ENCODE assay signal across 10 cellular contexts in genomic region chr6:46128476-46128875, GRCh38. TPM values are rescaled to one million over a fixed set of nuclear protein-coding genes. Genes with fewer than 3 reads are reported as not detected.
DNase-seq lines count a peak whose midpoint lies in the region; ATAC-seq and TF ChIP-seq lines count a peak whose summit lies in the region.
"Had no signal": no experiment of that assay in that cellular context is flagged by ENCODE, and none has a peak within 500 bp of the region (broad histone marks: within the 10 kb centered on the region; RNA-seq: fewer than 3 reads in every experiment).

No MANE protein-coding gene starts in this region.

- H3K27ac ChIP-seq in CD4-positive, alpha-beta T cell (ENCODE audit: low read depth, low read length), result no peak overlapping the region

- H3K36me3 Mint-ChIP-seq in CD4-positive, alpha-beta T cell (ENCODE audit: low read depth), result peaks cover 8% of the 10 kb centered on the region
- no peaks in the 10 kb centered on the region for H3K36me3 Mint-ChIP-seq in brain

- CTCF ChIA-PET in CD4-positive, alpha-beta T cell (lab: Charles Lee), result interaction anchor here (1.0 to 1.7 kb wide), 2 partner anchors 38 to 198 kb away, joined by 3 to 5 read pairs; no protein-coding TSS in a partner anchor

- TF ChIP-seq CTCF in CD4-positive, alpha-beta T cell (IDR thresholded peaks at IDR 0.05), result no peak
- TF ChIP-seq CTCF in brain (conservative IDR thresholded peaks at IDR 0.05), result no peak

- H3K4me1 Mint-ChIP-seq in CD4-positive, alpha-beta T cell (ENCODE audit: low read depth), result peaks cover 45% of the 10 kb centered on the region
- H3K4me1 Mint-ChIP-seq in brain, result peaks cover 23% of the 10 kb centered on the region

- intact Hi-C loops in CD4-positive, alpha-beta T cell (cut with DNase I, micrococcal nuclease), result loop anchor here in 1 of 2 experiments (5.0 kb wide), 1 partner anchor 751 kb away; the partner anchor contains the start of gene SUPT3H

- H3K27ac Mint-ChIP-seq in CD4-positive, alpha-beta T cell, result peak overlapping the region; percentile 9
- no peak overlapping the region for H3K27ac Mint-ChIP-seq in brain

- peaks cover 2% of the 10 kb centered on the region for H3K9me3 Mint-ChIP-seq in CD4-positive, alpha-beta T cell
- peaks cover 0 to 11% (median 4%) of the 10 kb centered on the region in 5 experiments for H3K9me3 Mint-ChIP-seq in brain

- H3K9me3 ChIP-seq in CD4-positive, alpha-beta T cell (ENCODE audit: control insufficient read depth, low read length), result no peaks in the 10 kb centered on the region

- no peak for ATAC-seq in CD4-positive, alpha-beta T cell (ENCODE audit: poor library complexity)
- ATAC-seq in GM18520 (IDR thresholded peaks at IDR 0.05; ENCODE audit: unreplicated experiment), result peak; percentile 19
- peak; percentile 35 for ATAC-seq in HG03575 (IDR thresholded peaks at IDR 0.05; ENCODE audit: extremely low read depth, insufficient number of reproducible peaks, low FRiP score, unreplicated experiment)
- ATAC-seq in SK-N-SH treated with all-trans-retinoic acid at 6 μM for 48 hours, result no peak

- no peaks in the 10 kb centered on the region for H3K27me3 ChIP-seq in CD4-positive, alpha-beta T cell (ENCODE audit: control insufficient read depth, insufficient read depth, low read length)

- H3K4me3 Mint-ChIP-seq in CD4-positive, alpha-beta T cell, result peak overlapping the region; percentile 96
- H3K4me3 Mint-ChIP-seq in brain, result peak overlapping the region; percentile 90 to 97 (median 93)

- DNase-seq in CD4-positive, alpha-beta T cell, result no peak
- DNase-seq in AG08395 (ENCODE audit: low spot score), result no peak
- DNase-seq in cerebellum (ENCODE audit: low spot score), result no peak
- no peak for DNase-seq in NCI-H1092 treated with DMSO at 0.1 percent for 48 hours (lab: John Stamatoyannopoulos, UW)
- DNase-seq: amygdala, NCI-H1092 had no signal

- POLR2A ChIA-PET in CD4-positive, alpha-beta T cell (lab: Charles Lee), result interaction anchor here (1.5 to 3.2 kb wide), 2 partner anchors 22 to 42 kb away, joined by 4 to 18 read pairs; partner anchors contain the start of gene ENPP5

- H3K27me3 Mint-ChIP-seq in CD4-positive, alpha-beta T cell, result no peaks in the 10 kb centered on the region
- H3K27me3 Mint-ChIP-seq in brain, result peaks cover 28% of the 10 kb centered on the region

TF ChIP-seq in SK-N-SH treated with all-trans-retinoic acid at 6 μM for 48 hours, 23 proteins besides CTCF, POLR2A, EP300 and RAD21:
- TF ChIP-seq ARNTL (CRISPR knock-in tag; IDR thresholded peaks at IDR 0.05; ENCODE audit: borderline replicate concordance, low read depth) (no peak), RARB (CRISPR knock-in tag; IDR thresholded peaks at IDR 0.05) (no peak), GLIS3 (CRISPR knock-in tag; IDR thresholded peaks at IDR 0.05) (no peak), TOX (CRISPR knock-in tag; IDR thresholded peaks at IDR 0.05; ENCODE audit: borderline replicate concordance) (no peak), ZC3H10 (CRISPR knock-in tag; IDR thresholded peaks at IDR 0.05) (no peak), ZFP3 (CRISPR knock-in tag; IDR thresholded peaks at IDR 0.05) (no peak), ZNF565 (CRISPR knock-in tag; conservative IDR thresholded peaks at IDR 0.05; ENCODE audit: low read depth) (no peak), SNAI2 (CRISPR knock-in tag; IDR thresholded peaks at IDR 0.05) (no peak), ZNF8 (CRISPR knock-in tag; IDR thresholded peaks at IDR 0.05) (no peak), PATZ1 (CRISPR knock-in tag; IDR thresholded peaks at IDR 0.05; ENCODE audit: borderline replicate concordance) (no peak), ZNF70 (CRISPR knock-in tag; IDR thresholded peaks at IDR 0.05) (no peak)

RNA-seq across cellular contexts. Expression of gene ENPP4, which starts 1.3 kb away (rescaled TPM):
- 1 to 10 TPM; 3.7 to 4.3 TPM for total RNA-seq in CD4-positive, alpha-beta T cell
- 8.2 TPM for polyA plus RNA-seq in brain (ENCODE audit: insufficient read depth, low read depth, low replicate concordance)
- 30.3 TPM for total RNA-seq in cerebellum

RNA-seq across cellular contexts. Expression of gene ENPP5, which starts 42.3 kb away (rescaled TPM):
- total RNA-seq in CD4-positive, alpha-beta T cell, result under 1 TPM; 0.11 to 0.19 TPM
- polyA plus RNA-seq in brain (ENCODE audit: insufficient read depth, low read depth, low replicate concordance), result 3.1 TPM
- 19.8 TPM for total RNA-seq in cerebellum

Comparison
In these comparisons a context has a peak if more than half of its experiments do, and no peak if none do; other contexts are left out.
1. ATAC-seq: peak in GM18520 (single experiment) and HG03575 (single experiment); none in CD4-positive, alpha-beta T cell (single experiment) and SK-N-SH treated with all-trans-retinoic acid at 6 μM for 48 hours (single experiment).
2. RNA of gene ENPP5, which starts 42.3 kb away (total RNA-seq): 19.8 TPM in cerebellum (single experiment); 0.11 to 0.19 TPM in CD4-positive, alpha-beta T cell; every median in the first group is over 10 times any median in the second.